13 cellular contexts compared by ENCODE assay signal in the genomic region with DNA sequence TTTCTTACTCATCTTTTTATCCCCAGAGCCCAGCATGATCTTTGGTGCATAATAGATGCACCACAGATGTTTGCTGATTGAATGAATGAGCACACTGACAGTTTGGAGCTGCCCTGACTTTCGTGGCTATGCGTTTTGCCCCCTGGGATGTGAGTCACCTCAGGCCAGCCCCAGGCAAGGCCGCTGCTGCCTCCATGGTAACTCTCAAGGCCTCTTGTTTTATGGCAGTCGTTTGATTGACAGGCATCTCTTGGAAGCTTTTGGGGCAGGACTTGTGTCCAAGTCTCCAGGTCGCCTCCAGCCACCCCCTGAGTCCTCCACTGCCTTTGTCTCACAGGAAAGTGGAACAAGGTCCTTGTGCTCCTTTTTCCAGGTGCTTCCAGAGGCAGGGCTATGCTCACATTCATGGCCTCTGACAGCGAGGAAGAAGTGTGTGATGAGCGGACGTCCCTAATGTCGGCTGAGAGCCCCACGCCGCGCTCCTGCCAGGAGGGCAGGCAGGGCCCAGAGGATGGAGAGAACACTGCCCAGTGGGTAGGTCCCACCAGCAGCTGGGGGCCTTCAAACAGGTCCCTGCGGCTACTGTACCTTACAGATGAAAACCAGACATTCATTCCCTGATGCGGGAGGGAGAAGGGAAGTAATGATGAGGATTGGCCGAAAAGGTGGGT. TPM values are rescaled to one million over a fixed set of nuclear protein-coding genes. Genes with fewer than 3 reads are reported as not detected.
DNase-seq lines count a peak whose midpoint lies in the region; ATAC-seq and TF ChIP-seq lines count a peak whose summit lies in the region.
"Had no signal": no experiment of that assay in that cellular context is flagged by ENCODE, and none has a peak within 500 bp of the region (broad histone marks: within the 10 kb centered on the region; RNA-seq: fewer than 3 reads in every experiment).

No MANE protein-coding gene starts in this region.

- H2AK5ac ChIP-seq in IMR-90 (ENCODE audit: low read depth, low read length), result peak overlapping the region; percentile 16; the same call in 1 of the 2 replicates

- no peak overlapping the region for H4K8ac ChIP-seq in IMR-90 (ENCODE audit: low read depth in 2 of 2, low read length in 2 of 2)

- no peak for TF ChIP-seq CTCF in IMR-90 (conservative IDR thresholded peaks at IDR 0.05; ENCODE audit: low read depth, low read length)

- H3K4me1 Mint-ChIP-seq in CD4-positive, CD25-positive, alpha-beta regulatory T cell, result peaks cover 6 to 46% (median 25%) of the 10 kb centered on the region in 4 donors
- peaks cover 54 to 55% (median 54%) of the 10 kb centered on the region in 3 donors for H3K4me1 Mint-ChIP-seq in naive B cell

- peaks cover 0 to 9% of the 10 kb centered on the region in 2 experiments; a peak in 1 of 4 replicates for H3K79me1 ChIP-seq in IMR-90 (ENCODE audit: low read depth in 1 of 2, low read length in 2 of 2)

- H3K4me3 Mint-ChIP-seq in CD4-positive, CD25-positive, alpha-beta regulatory T cell, result peak overlapping the region; percentile 32 to 85 (median 59)
- peak overlapping the region in 6 of 8 donors; percentile 22 to 89 (median 71) for H3K4me3 Mint-ChIP-seq in naive B cell
- H3K4me3 Mint-ChIP-seq: endodermal cell, nephron progenitor cell had no signal

- dilution Hi-C loops in IMR-90 (cut with HindIII; ENCODE audit: low sequenced_read_pairs, unreplicated experiment), result no loop called here

- TF ChIP-seq POLR2A in IMR-90 (IDR thresholded peaks at IDR 0.05; ENCODE audit: low read depth, low read length), result no peak

- H2BK5ac ChIP-seq in IMR-90 (ENCODE audit: low read depth, low read length, poor library complexity, severe bottlenecking), result no peak overlapping the region

- H2BK15ac ChIP-seq in IMR-90 (ENCODE audit: low read depth, low read length), result no peak overlapping the region

- H3K9me1 ChIP-seq in IMR-90 (ENCODE audit: insufficient read depth, low read length), result peaks cover 20% of the 10 kb centered on the region

- H2BK20ac ChIP-seq in IMR-90 (ENCODE audit: low read depth, low read length), result no peak overlapping the region

- BruUV-seq in IMR-90 (replicated peaks; lab: Mats Ljungman, UMichigan), result no TSS peak

- no peaks in the 10 kb centered on the region for H3K27me3 ChIP-seq in CD4-positive, CD25-positive, alpha-beta regulatory T cell (ENCODE audit: control insufficient read depth, insufficient read depth, low read length)
- H3K27me3 ChIP-seq in IMR-90 (ENCODE audit: control insufficient read depth, insufficient read depth, low read length), result no peaks in the 10 kb centered on the region
- H3K27me3 ChIP-seq: body of pancreas, suprapubic skin had no signal

- no peak overlapping the region for H3K4ac ChIP-seq in IMR-90 (ENCODE audit: low read depth, low read length)

- H3K36me3 Mint-ChIP-seq in CD4-positive, CD25-positive, alpha-beta regulatory T cell, result no peaks in the 10 kb centered on the region
- peaks cover 0 to 7% of the 10 kb centered on the region in 2 donors for H3K36me3 Mint-ChIP-seq in activated naive CD4-positive, alpha-beta T cell treated with anti-CD3 and anti-CD28 coated beads, Interleukin-2, amount 50 U/mL, for 72 hours
- H3K36me3 Mint-ChIP-seq in naive B cell, result peaks cover 9 to 17% of the 10 kb centered on the region in 2 donors

- H4K5ac ChIP-seq in IMR-90 (ENCODE audit: low read depth, low read length), result no peak overlapping the region

- H2BK120ac ChIP-seq in IMR-90 (ENCODE audit: low read depth, low read length), result no peak overlapping the region

- H4K91ac ChIP-seq in IMR-90 (ENCODE audit: insufficient read depth, low read depth, low read length), result no peak overlapping the region

- peaks cover 0 to 2% (median 0%) of the 10 kb centered on the region in 7 donors for H3K9me3 Mint-ChIP-seq in CD4-positive, CD25-positive, alpha-beta regulatory T cell
- H3K9me3 Mint-ChIP-seq in activated naive CD4-positive, alpha-beta T cell treated with anti-CD3 and anti-CD28 coated beads, Interleukin-2, amount 50 U/mL, for 72 hours, result no peaks in the 10 kb centered on the region
- H3K9me3 Mint-ChIP-seq in naive B cell, result no peaks in the 10 kb centered on the region
- H3K9me3 Mint-ChIP-seq: endodermal cell, nephron progenitor cell had no signal

- ATAC-seq in CD4-positive, CD25-positive, alpha-beta regulatory T cell (ENCODE audit: low read depth in 2 of 2), result no peak
- ATAC-seq in IMR-90 (ENCODE audit: low read depth), result no peak
- ATAC-seq in activated naive CD4-positive, alpha-beta T cell treated with anti-CD3 and anti-CD28 coated beads, Interleukin-2, amount 50 U/mL, for 72 hours, result no peak
- ATAC-seq in naive B cell (ENCODE audit: low read depth in 2 of 2), result no peak
- ATAC-seq in GM21447 (IDR thresholded peaks at IDR 0.05; ENCODE audit: unreplicated experiment), result no peak
- no peak for ATAC-seq in HG03025 (IDR thresholded peaks at IDR 0.05; ENCODE audit: low FRiP score, unreplicated experiment)
- ATAC-seq: body of pancreas had no signal

- intact Hi-C loops in IMR-90 (cut with micrococcal nuclease), result no loop called here

- H3K27ac Mint-ChIP-seq in CD4-positive, CD25-positive, alpha-beta regulatory T cell, result peak overlapping the region; percentile 89 to 93 (median 92)
- H3K27ac Mint-ChIP-seq in activated naive CD4-positive, alpha-beta T cell treated with anti-CD3 and anti-CD28 coated beads, Interleukin-2, amount 50 U/mL, for 72 hours, result peak overlapping the region; percentile 73 to 92
- peak overlapping the region; percentile 26 to 93 (median 74) for H3K27ac Mint-ChIP-seq in naive B cell

- no peak overlapping the region for H3K18ac ChIP-seq in IMR-90 (ENCODE audit: low read depth, low read length)

- no peak overlapping the region for H2AK9ac ChIP-seq in IMR-90 (replicated peaks; ENCODE audit: low read depth, low read length, poor library complexity)

- no peaks in the 10 kb centered on the region for H3K27me3 Mint-ChIP-seq in CD4-positive, CD25-positive, alpha-beta regulatory T cell
- no peaks in the 10 kb centered on the region for H3K27me3 Mint-ChIP-seq in naive B cell

- H2AFZ ChIP-seq in IMR-90 (replicated peaks; ENCODE audit: low read length, poor library complexity), result no peak overlapping the region

- 100% methylated on average over 3 of the region's 15 CpGs; no CpG with 5 or more reads in 1 of the 2 experiments for whole genome bisulfite sequencing in IMR-90 (ENCODE audit: extremely low coverage in 2 of 2, insufficient read length in 1 of 2), 2 experiments

- no peak for TF ChIP-seq RAD21 in IMR-90 (IDR thresholded peaks at IDR 0.05; ENCODE audit: low read length)

- no peak overlapping the region for H3K9ac ChIP-seq in IMR-90 (ENCODE audit: low read depth, low read length)

- H3K27ac ChIP-seq in CD4-positive, CD25-positive, alpha-beta regulatory T cell (ENCODE audit: insufficient read depth, low read length, poor library complexity, severe bottlenecking), result peak overlapping the region; percentile 77
- no peak overlapping the region for H3K27ac ChIP-seq in IMR-90 (ENCODE audit: insufficient read depth, low read length)
- H3K27ac ChIP-seq: C4-2B, suprapubic skin had no signal

- H3K4me3 ChIP-seq in CD4-positive, CD25-positive, alpha-beta regulatory T cell (ENCODE audit: low read depth, low read length), result peak overlapping the region; percentile 90
- no peak overlapping the region for H3K4me3 ChIP-seq in IMR-90 (ENCODE audit: insufficient read depth, low read depth, low read length)
- H3K4me3 ChIP-seq: body of pancreas, suprapubic skin had no signal

- no peak overlapping the region for H3K14ac ChIP-seq in IMR-90 (replicated peaks; ENCODE audit: low read depth, low read length)

- H3K4me2 ChIP-seq in IMR-90 (ENCODE audit: low read depth, low read length), result no peak overlapping the region

- CTCF ChIA-PET in IMR-90 (lab: Yijun Ruan, JAX), result no interaction called here

- peaks cover 38% of the 10 kb centered on the region for H3K4me1 ChIP-seq in CD4-positive, CD25-positive, alpha-beta regulatory T cell (ENCODE audit: control insufficient read depth, insufficient read depth, low read length, poor library complexity, severe bottlenecking)
- H3K4me1 ChIP-seq in IMR-90 (ENCODE audit: control insufficient read depth, insufficient read depth, low read length), result peaks cover 10% of the 10 kb centered on the region
- H3K4me1 ChIP-seq: suprapubic skin had no signal

- peaks cover 3% of the 10 kb centered on the region; the same call in 1 of the 2 replicates for H4K20me1 ChIP-seq in IMR-90 (ENCODE audit: insufficient read depth, low read length)

- H3K36me3 ChIP-seq in CD4-positive, CD25-positive, alpha-beta regulatory T cell (ENCODE audit: control insufficient read depth, insufficient read depth, low read length), result no peaks in the 10 kb centered on the region
- peaks cover 3% of the 10 kb centered on the region; the same call in 1 of the 2 replicates for H3K36me3 ChIP-seq in IMR-90 (ENCODE audit: control insufficient read depth, insufficient read depth, low read length)

- H3K56ac ChIP-seq in IMR-90 (ENCODE audit: extremely low read depth, insufficient read depth, low read length), result no peak overlapping the region

- in situ Hi-C loops in IMR-90 (cut with MboI; ENCODE audit: low sequenced_read_pairs), result no loop called here

- H3K23ac ChIP-seq in IMR-90 (ENCODE audit: low read depth, low read length), result no peak overlapping the region

- no peaks in the 10 kb centered on the region for H3K9me3 ChIP-seq in CD4-positive, CD25-positive, alpha-beta regulatory T cell (ENCODE audit: control insufficient read depth in 2 of 2, low read length in 2 of 2)
- H3K9me3 ChIP-seq in IMR-90 (ENCODE audit: control insufficient read depth, insufficient read depth, low read length), result no peaks in the 10 kb centered on the region
- H3K9me3 ChIP-seq: body of pancreas, suprapubic skin had no signal

- DNase-seq in CD4-positive, CD25-positive, alpha-beta regulatory T cell, result no peak
- DNase-seq in IMR-90 (no peak), naive B cell (no peak), CD1c-positive myeloid dendritic cell (ENCODE audit: extremely low spot score) (no peak), cerebellar nuclear complex (lab: John Stamatoyannopoulos, UW) (no peak)
- no peak for DNase-seq in activated naive CD4-positive, alpha-beta T cell treated with anti-CD3 and anti-CD28 coated beads, Interleukin-2, amount 50 U/mL, for 72 hours (ENCODE audit: low spot score in 2 of 2)
- DNase-seq: endodermal cell, nephron progenitor cell had no signal

- POLR2A ChIA-PET in IMR-90 (lab: Charles Lee; ENCODE audit: unreplicated experiment), result no interaction called here

RNA-seq across cellular contexts. Expression of gene PSEN2, which starts 11.2 kb away (rescaled TPM):
- 3.7 TPM for total RNA-seq in CD4-positive, CD25-positive, alpha-beta regulatory T cell
- 1 to 10 TPM; 1.8 to 3.5 (median 3.2) TPM for polyA plus RNA-seq in CD4-positive, CD25-positive, alpha-beta regulatory T cell
- total RNA-seq in IMR-90 (2012; rRNA removed), result 20.0 and 24.4 TPM in 2 replicates
- 14.4 and 15.0 TPM in 2 replicates for polyA plus RNA-seq in IMR-90 (2012; rRNA removed)
- polyA plus RNA-seq in IMR-90 (2012; cell fraction: cytosol; rRNA removed), result 10.8 and 14.7 TPM in 2 replicates
- polyA plus RNA-seq in IMR-90 (2012; cell fraction: nucleus; rRNA removed; ENCODE audit: low replicate concordance), result 25.2 and 30.9 TPM in 2 replicates
- 1 to 10 TPM; 3.3 to 3.6 TPM for total RNA-seq in activated naive CD4-positive, alpha-beta T cell treated with anti-CD3 and anti-CD28 coated beads, Interleukin-2, amount 50 U/mL, for 72 hours
- polyA plus RNA-seq in naive B cell (ENCODE audit: low read depth in 6 of 6), result 10 to 100 TPM in 3 of 6 donors, 1 to 10 TPM in 3; 5.5 to 15.0 (median 10.3) TPM

RNA-seq across cellular contexts. Expression of gene COQ8A, which starts 58.4 kb away (rescaled TPM):
- 44.1 TPM for total RNA-seq in CD4-positive, CD25-positive, alpha-beta regulatory T cell
- polyA plus RNA-seq in CD4-positive, CD25-positive, alpha-beta regulatory T cell, result 10 to 100 TPM; 53.1 to 60.1 (median 56.4) TPM
- 3.3 and 3.8 TPM in 2 replicates for total RNA-seq in IMR-90 (2012; rRNA removed)
- 5.8 and 6.1 TPM in 2 replicates for polyA plus RNA-seq in IMR-90 (2012; rRNA removed)
- 4.5 and 6.1 TPM in 2 replicates for polyA plus RNA-seq in IMR-90 (2012; cell fraction: cytosol; rRNA removed)
- polyA plus RNA-seq in IMR-90 (2012; cell fraction: nucleus; rRNA removed; ENCODE audit: low replicate concordance), result 13.1 and 19.4 TPM in 2 replicates
- total RNA-seq in activated naive CD4-positive, alpha-beta T cell treated with anti-CD3 and anti-CD28 coated beads, Interleukin-2, amount 50 U/mL, for 72 hours, result 10 to 100 TPM; 20.5 to 28.1 TPM
- 10 to 100 TPM; 35.7 to 63.4 (median 53.9) TPM for polyA plus RNA-seq in naive B cell (ENCODE audit: low read depth in 6 of 6)
